ENCODE assay signal across 8 cellular contexts in the genomic region with DNA sequence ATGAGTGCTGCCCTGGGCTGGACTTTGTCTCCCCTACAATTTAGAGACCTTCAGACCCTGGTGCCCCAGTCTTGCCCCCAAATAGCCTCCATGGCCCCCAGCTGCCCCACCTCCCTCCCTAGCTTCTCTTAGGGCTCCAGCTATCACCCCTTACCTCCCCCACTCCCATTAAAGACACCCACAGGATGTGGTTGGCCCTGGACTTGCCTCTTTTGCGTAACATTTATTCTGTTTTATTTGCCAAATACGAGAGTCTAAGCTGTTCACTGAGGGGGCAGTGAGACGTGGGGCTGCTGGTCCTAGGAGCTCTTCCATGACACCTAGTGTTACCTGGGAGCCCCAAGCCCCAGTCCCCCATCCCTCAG. TPM values are rescaled to one million over a fixed set of nuclear protein-coding genes. Genes with fewer than 3 reads are reported as not detected.
A peak's percentile ranks its signal among the peaks of the same experiment; 100 is the strongest.
DNase-seq lines count a peak whose midpoint lies in the region; ATAC-seq and TF ChIP-seq lines count a peak whose summit lies in the region.

No MANE protein-coding gene starts in this region.

- peaks cover 3% of the 10 kb centered on the region; the same call in 1 of the 2 replicates for H3K79me2 ChIP-seq in H9 (ENCODE audit: insufficient read depth, low read length)

- H3K4me3 ChIP-seq in SJSA1, result no peak overlapping the region

- H3K9ac ChIP-seq in H9 (ENCODE audit: extremely low read depth, insufficient read length, low read length), result no peak overlapping the region

- no peak for DNase-seq in H9
- DNase-seq in SJSA1 (ENCODE audit: low read depth in 1 of 2, low spot score in 2 of 2), result no peak
- DNase-seq in effector CD4-positive, alpha-beta T cell, result peak; percentile 43
- DNase-seq in progenitor cell of endocrine pancreas (ENCODE audit: low spot score, unreplicated experiment), result no peak
- DNase-seq in ecto neural progenitor cell (ENCODE audit: low spot score), result no peak
- no peak for DNase-seq in nucleus accumbens (lab: John Stamatoyannopoulos, UW)
- DNase-seq in hippocampal formation (lab: John Stamatoyannopoulos, UW), result no peak

- peaks cover 85% of the 10 kb centered on the region for H3K36me3 ChIP-seq in SJSA1

- H2BK12ac ChIP-seq in H9 (ENCODE audit: insufficient read length, low read depth, low read length), result no peak overlapping the region

- H3K27ac ChIP-seq in H9 (ENCODE audit: insufficient read length, low read depth, low read length), result no peak overlapping the region
- H3K27ac ChIP-seq in SJSA1, result peak overlapping the region; percentile 90

- H3K56ac ChIP-seq in H9 (ENCODE audit: insufficient read length, low read depth, low read length), result no peak overlapping the region

- H3K4me1 ChIP-seq in H9 (ENCODE audit: insufficient read depth, low read length) (peaks cover 10% of the 10 kb centered on the region; the same call in 1 of the 2 replicates), SJSA1 (replicated peaks) (peaks cover 60% of the 10 kb centered on the region)

- H3K23ac ChIP-seq in H9 (ENCODE audit: insufficient read length, low read depth, low read length), result no peak overlapping the region

- no peaks in the 10 kb centered on the region for H3K9me3 ChIP-seq in H9 (ENCODE audit: control insufficient read depth, low read depth, low read length)
- H3K9me3 ChIP-seq in SJSA1 (replicated peaks), result no peaks in the 10 kb centered on the region; the same call in 1 of the 2 replicates

- ATAC-seq in HG03097 (IDR thresholded peaks at IDR 0.05; ENCODE audit: low FRiP score, unreplicated experiment), result no peak

- H3K27me3 Mint-ChIP-seq in H9 (ENCODE audit: low read depth) (peaks cover 1% of the 10 kb centered on the region), progenitor cell of endocrine pancreas (peaks cover 2% of the 10 kb centered on the region)

- no peak overlapping the region for H3K18ac ChIP-seq in H9 (ENCODE audit: insufficient read length, low read depth, low read length)

- H3K27me3 ChIP-seq in H9 (ENCODE audit: insufficient read depth, low read length), result no peaks in the 10 kb centered on the region
- no peaks in the 10 kb centered on the region for H3K27me3 ChIP-seq in SJSA1 (replicated peaks)

- peaks cover 27 to 40% of the 10 kb centered on the region in 2 experiments for H3K4me1 Mint-ChIP-seq in H9
- H3K4me1 Mint-ChIP-seq in progenitor cell of endocrine pancreas (ENCODE audit: low read depth), result peaks cover 9% of the 10 kb centered on the region

- H3K27ac Mint-ChIP-seq in H9, result peak overlapping the region in 2 of 3 experiments; percentile 44 to 53; a peak in 2 of 7 replicates
- H3K27ac Mint-ChIP-seq in progenitor cell of endocrine pancreas, result peak overlapping the region; percentile 64

- no peak overlapping the region for H3T11ph ChIP-seq in H9 (ENCODE audit: low read length)

- H3K14ac ChIP-seq in H9 (ENCODE audit: insufficient read depth, low read length), result no peak overlapping the region

- peaks cover 11% of the 10 kb centered on the region for H3K23me2 ChIP-seq in H9 (ENCODE audit: insufficient read length, low read depth, low read length, poor library complexity, severe bottlenecking)

- H4K5ac ChIP-seq in H9 (ENCODE audit: insufficient read length, low read depth, low read length), result no peak overlapping the region

- no peak overlapping the region for H2AFZ ChIP-seq in H9 (ENCODE audit: low read length)

- H3K4ac ChIP-seq in H9 (ENCODE audit: low read depth, low read length), result no peak overlapping the region

- TF ChIP-seq CTCF in H9 (conservative IDR thresholded peaks at IDR 0.05), result no peak
- no peak for TF ChIP-seq CTCF in progenitor cell of endocrine pancreas (IDR thresholded peaks at IDR 0.05; ENCODE audit: unreplicated experiment)

- H2BK15ac ChIP-seq in H9 (ENCODE audit: low read depth, low read length), result no peak overlapping the region

- H2AK5ac ChIP-seq in H9 (ENCODE audit: insufficient read length, low read length), result no peak overlapping the region

- H2BK5ac ChIP-seq in H9 (ENCODE audit: insufficient read length, low read length), result no peak overlapping the region

- H3K4me3 Mint-ChIP-seq in H9 (no peak overlapping the region; a peak in 1 of 5 replicates), progenitor cell of endocrine pancreas (ENCODE audit: low read depth) (no peak overlapping the region)

- H4K8ac ChIP-seq in H9 (replicated peaks; ENCODE audit: insufficient read length, low read depth, low read length), result no peak overlapping the region

- no peak overlapping the region for H4K91ac ChIP-seq in H9 (ENCODE audit: insufficient read length, low read depth, low read length)

- no peak overlapping the region for H3K4me2 ChIP-seq in H9 (ENCODE audit: insufficient read depth, insufficient read length, low read length)

- H3K36me3 Mint-ChIP-seq in H9 (ENCODE audit: insufficient read depth in 1 of 3, low read depth in 3 of 3) (peaks cover 18 to 41% (median 28%) of the 10 kb centered on the region in 3 experiments; a peak in 6 of 7 replicates), progenitor cell of endocrine pancreas (ENCODE audit: insufficient read depth) (peaks cover 6% of the 10 kb centered on the region)

- H3K9me3 Mint-ChIP-seq in H9, result no peaks in the 10 kb centered on the region
- H3K9me3 Mint-ChIP-seq in progenitor cell of endocrine pancreas (ENCODE audit: low read depth), result no peaks in the 10 kb centered on the region

- H4K20me1 ChIP-seq in H9 (ENCODE audit: control insufficient read depth, insufficient read depth, insufficient read length), result no peaks in the 10 kb centered on the region

- WGBS in H9 (ENCODE audit: extremely low coverage, insufficient read length, low lambda C conversion rate), result no CpG with 5 or more reads among the region's 3 CpGs

- H2BK20ac ChIP-seq in H9 (ENCODE audit: low read depth, low read length, poor library complexity, severe bottlenecking), result no peak overlapping the region

- H2BK120ac ChIP-seq in H9 (ENCODE audit: low read depth, low read length, poor library complexity, severe bottlenecking), result no peak overlapping the region

- no peaks in the 10 kb centered on the region for H3K79me1 ChIP-seq in H9 (ENCODE audit: insufficient read depth, low read depth, low read length, poor library complexity, severe bottlenecking)

RNA-seq across cellular contexts. Expression of a gene that starts 4.5 kb away (rescaled TPM):
- total RNA-seq in H9 (2021) (6.7 and 6.8 TPM in 2 replicates), progenitor cell of endocrine pancreas (3.0 TPM in 2 replicates)
- 4.0 and 7.1 TPM in 2 replicates for total RNA-seq in SJSA1 (2014; rRNA removed; shearing (Covaris generic))

RNA-seq across cellular contexts. Expression of a gene that starts 35.7 kb away (rescaled TPM):
- total RNA-seq in H9 (2021) (48.8 and 51.6 TPM in 2 replicates), progenitor cell of endocrine pancreas (78.2 and 83.1 TPM in 2 replicates)
- 83.4 and 112 TPM in 2 replicates for total RNA-seq in SJSA1 (2014; rRNA removed; shearing (Covaris generic))
